8 cellular contexts compared by ENCODE assay signal in the genomic region with DNA sequence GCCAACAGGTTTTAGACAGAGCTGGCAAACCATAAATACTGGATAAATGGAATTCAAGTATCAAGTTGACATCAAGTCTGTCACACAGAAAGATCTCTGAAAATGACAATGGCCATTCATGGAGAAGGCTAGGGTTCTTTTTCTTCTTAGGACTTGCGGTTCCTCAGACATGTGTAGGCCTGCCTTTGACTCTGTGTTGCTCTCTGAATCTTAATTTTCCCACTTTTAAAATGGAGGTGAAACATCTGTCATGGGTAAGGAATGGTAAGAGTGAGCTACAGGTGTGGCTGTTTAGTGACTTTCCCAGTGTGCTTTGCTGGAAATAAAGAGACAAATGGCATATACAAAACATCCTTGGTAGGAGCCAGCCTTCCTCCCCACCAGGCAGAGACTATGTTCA.
"Had no signal": no experiment of that assay in that cellular context is flagged by ENCODE, and none has a peak within 500 bp of the region (broad histone marks: within the 10 kb centered on the region; RNA-seq: fewer than 3 reads in every experiment).

No MANE protein-coding gene starts in this region.

- H3K27ac ChIP-seq: HL-60 had no signal

- H3K36me3 Mint-ChIP-seq: IgD-negative memory B cell had no signal

- H3K27ac Mint-ChIP-seq: HFFc6, IgD-negative memory B cell had no signal

- DNase-seq: GOT3, H7, HFFc6 had no signal

- H3K4me1 Mint-ChIP-seq: IgD-negative memory B cell had no signal

- H3K4me3 ChIP-seq: HAP-1 had no signal

- H3K36me3 ChIP-seq: HAP-1 had no signal

- ATAC-seq: HCT116, HepG2 had no signal

- H3K9me3 ChIP-seq: HAP-1 had no signal

- H3K4me1 ChIP-seq: HAP-1 had no signal

- FAIRE-seq: HepG2 had no signal

- H3K4me3 Mint-ChIP-seq: HFFc6, IgD-negative memory B cell had no signal
